Comparison of ENCODE assay signal across 22 cellular contexts in genomic region chr1:6249732-6250689, GRCh38. TPM values are rescaled to one million over a fixed set of nuclear protein-coding genes. Genes with fewer than 3 reads are reported as not detected.
DNase-seq lines count a peak whose midpoint lies in the region; ATAC-seq and TF ChIP-seq lines count a peak whose summit lies in the region.
"Had no signal": no experiment of that assay in that cellular context is flagged by ENCODE, and none has a peak within 500 bp of the region (broad histone marks: within the 10 kb centered on the region; RNA-seq: fewer than 3 reads in every experiment).

No MANE protein-coding gene starts in this region.

- no peak overlapping the region for H2BK20ac ChIP-seq in H9 (ENCODE audit: low read depth, low read length, poor library complexity, severe bottlenecking)

- no peaks in the 10 kb centered on the region for H3K9me2 ChIP-seq in PC-3 (replicated peaks; ENCODE audit: low read length)

- no peak overlapping the region for H2BK15ac ChIP-seq in H9 (ENCODE audit: low read depth, low read length)

- intact Hi-C loops in PC-3 (cut with micrococcal nuclease): loop anchor here (5.0 kb wide), 1 partner anchor 43 kb away; the partner anchor contains the start of gene RNF207

- H3K27ac Mint-ChIP-seq in H9: no peak overlapping the region
- no peak overlapping the region for H3K27ac Mint-ChIP-seq in endodermal cell
- no peak overlapping the region for H3K27ac Mint-ChIP-seq in nephron
- H3K27ac Mint-ChIP-seq: activated CD4-positive, alpha-beta memory T cell treated with anti-CD3 and anti-CD28 coated beads for 36 hours; activated T-helper 1 cell treated with anti-CD3 and anti-CD28 coated beads, Interleukin-12 subunit alpha, Interleukin-12 subunit beta, Interleukin-2, Interleukin-4 antibody, amounts not matched to agents 30 ng/mL and 10 ng/mL and 1 ng/mL, durations not matched to agents 14 hours and 24 hours and 36 hours; CD14-positive monocyte had no signal

- H3K27me3 ChIP-seq in H9 (ENCODE audit: insufficient read depth, low read length) (peaks cover 18% of the 10 kb centered on the region; the same call in 1 of the 2 replicates), endodermal cell (ENCODE audit: control insufficient read depth, insufficient read depth, low read length, poor library complexity, severe bottlenecking) (peaks cover 72% of the 10 kb centered on the region), PC-3 (ENCODE audit: low read length) (no peaks in the 10 kb centered on the region)

- no peaks in the 10 kb centered on the region for H4K20me1 ChIP-seq in H9 (ENCODE audit: control insufficient read depth, insufficient read depth, insufficient read length)
- no peaks in the 10 kb centered on the region for H4K20me1 ChIP-seq in PC-3 (ENCODE audit: low read length)

- H3K4ac ChIP-seq in H9 (ENCODE audit: low read depth, low read length): no peak overlapping the region

- H3K9me3 ChIP-seq in H9 (ENCODE audit: control insufficient read depth, low read depth, low read length) (no peaks in the 10 kb centered on the region), endodermal cell (ENCODE audit: control insufficient read depth, low read length) (no peaks in the 10 kb centered on the region), PC-3 (ENCODE audit: low read length) (no peaks in the 10 kb centered on the region)
- H3K9me3 ChIP-seq: gastrocnemius medialis had no signal

- H2BK5ac ChIP-seq in H9 (ENCODE audit: insufficient read length, low read length): no peak overlapping the region

- H3K23ac ChIP-seq in H9 (ENCODE audit: insufficient read length, low read depth, low read length): no peak overlapping the region

- H3K36me3 ChIP-seq in endodermal cell (ENCODE audit: control insufficient read depth, insufficient read depth, low read length) (no peaks in the 10 kb centered on the region), PC-3 (ENCODE audit: low read depth, low read length) (peaks cover 6% of the 10 kb centered on the region; the same call in 1 of the 2 replicates)
- H3K36me3 ChIP-seq: gastrocnemius medialis had no signal

- H3T11ph ChIP-seq in H9 (ENCODE audit: low read length): no peak overlapping the region

- H3K14ac ChIP-seq in H9 (ENCODE audit: insufficient read depth, low read length): 0 out of 2 replicates have a peak overlapping the region, but pooled peaks have one; percentile 10

- H3K36me3 Mint-ChIP-seq in H9 (ENCODE audit: insufficient read depth in 1 of 3, low read depth in 3 of 3) (peaks cover 0 to 3% (median 2%) of the 10 kb centered on the region in 3 experiments; a peak in 3 of 7 replicates), endodermal cell (ENCODE audit: low read depth) (no peaks in the 10 kb centered on the region), nephron (ENCODE audit: low read depth) (peaks cover 6% of the 10 kb centered on the region)

- H3K79me1 ChIP-seq in H9 (ENCODE audit: insufficient read depth, low read depth, low read length, poor library complexity, severe bottlenecking): no peaks in the 10 kb centered on the region

- H3K4me2 ChIP-seq in H9 (ENCODE audit: insufficient read depth, insufficient read length, low read length) (no peak overlapping the region), PC-3 (ENCODE audit: low read length) (no peak overlapping the region)

- DNase-seq in COLO668 (lab: John Stamatoyannopoulos, UW; ENCODE audit: unreplicated experiment) (peak; percentile 81), H9 (no peak), endodermal cell (peak; percentile 63), NCI-H524 treated with DMSO at 0.1 percent for 48 hours (lab: John Stamatoyannopoulos, UW) (no peak), PC-3 (no peak)
- DNase-seq in activated T-cell treated with anti-CD3 and anti-CD28 coated beads, Interleukin-2, amount 50 U/mL, for 1 hour: no peak
- DNase-seq: activated CD4-positive, alpha-beta memory T cell treated with anti-CD3 and anti-CD28 coated beads for 36 hours; amniotic stem cell; cerebellar nuclear complex; gastrocnemius medialis; Kasumi-1; kidney glomerular epithelial cell; NCI-H187 treated with DMSO at 0.1 percent for 48 hours; SIG-M5; T-helper 9 cell had no signal

- no peak overlapping the region for H4K91ac ChIP-seq in H9 (ENCODE audit: insufficient read length, low read depth, low read length)

- H3K56ac ChIP-seq in H9 (ENCODE audit: insufficient read length, low read depth, low read length): no peak overlapping the region

- H2BK12ac ChIP-seq in H9 (ENCODE audit: insufficient read length, low read depth, low read length): no peak overlapping the region

- no TSS peak for BruUV-seq in PC-3 (replicated peaks; lab: Mats Ljungman, UMichigan)

- H4K8ac ChIP-seq in H9 (replicated peaks; ENCODE audit: insufficient read length, low read depth, low read length): no peak overlapping the region

- no peak overlapping the region for H2AFZ ChIP-seq in H9 (ENCODE audit: low read length)
- H2AFZ ChIP-seq in PC-3 (ENCODE audit: low read length): no peak overlapping the region

- POLR2A ChIA-PET in PC-3 (lab: Charles Lee; ENCODE audit: unreplicated experiment): no interaction called here

- H3K27ac ChIP-seq in H9 (ENCODE audit: insufficient read length, low read depth, low read length) (no peak overlapping the region), endodermal cell (ENCODE audit: low read depth, low read length) (no peak overlapping the region), PC-3 (ENCODE audit: low read length) (no peak overlapping the region)
- H3K27ac ChIP-seq: gastrocnemius medialis had no signal

- no peak for ATAC-seq in HG02588 (IDR thresholded peaks at IDR 0.05; ENCODE audit: unreplicated experiment)
- no peak for ATAC-seq in PC-3
- ATAC-seq: gastrocnemius medialis had no signal

- H3K4me3 Mint-ChIP-seq in H9 (peak overlapping the region; percentile 49 to 73), endodermal cell (peak overlapping the region; percentile 16), nephron (peak overlapping the region in 2 of 3 experiments; percentile 21 to 34)
- H3K4me3 Mint-ChIP-seq: activated CD4-positive, alpha-beta memory T cell treated with anti-CD3 and anti-CD28 coated beads for 36 hours; activated T-helper 1 cell treated with anti-CD3 and anti-CD28 coated beads, Interleukin-12 subunit alpha, Interleukin-12 subunit beta, Interleukin-2, Interleukin-4 antibody, amounts not matched to agents 30 ng/mL and 10 ng/mL and 1 ng/mL, durations not matched to agents 14 hours and 24 hours and 36 hours had no signal

- peaks cover 58% of the 10 kb centered on the region for H3K27me3 Mint-ChIP-seq in H9 (ENCODE audit: low read depth)
- H3K27me3 Mint-ChIP-seq in endodermal cell (ENCODE audit: insufficient read depth): peaks cover 72% of the 10 kb centered on the region
- peaks cover 71% of the 10 kb centered on the region for H3K27me3 Mint-ChIP-seq in nephron (ENCODE audit: low read depth)

- H3K4me3 ChIP-seq in endodermal cell (ENCODE audit: low read length) (no peak overlapping the region), PC-3 (ENCODE audit: low read length) (no peak overlapping the region)
- H3K4me3 ChIP-seq: gastrocnemius medialis, GM12878 had no signal

- H3K23me2 ChIP-seq in H9 (ENCODE audit: insufficient read length, low read depth, low read length, poor library complexity, severe bottlenecking): peaks cover 6% of the 10 kb centered on the region

- H3K9me3 Mint-ChIP-seq in H9 (no peaks in the 10 kb centered on the region), endodermal cell (no peaks in the 10 kb centered on the region), nephron (no peaks in the 10 kb centered on the region)
- H3K9me3 Mint-ChIP-seq: activated CD4-positive, alpha-beta memory T cell treated with anti-CD3 and anti-CD28 coated beads for 36 hours; activated T-helper 1 cell treated with anti-CD3 and anti-CD28 coated beads, Interleukin-12 subunit alpha, Interleukin-12 subunit beta, Interleukin-2, Interleukin-4 antibody, amounts not matched to agents 30 ng/mL and 10 ng/mL and 1 ng/mL, durations not matched to agents 14 hours and 24 hours and 36 hours had no signal

- no peak overlapping the region for H3K18ac ChIP-seq in H9 (ENCODE audit: insufficient read length, low read depth, low read length)

- no peaks in the 10 kb centered on the region for H3K4me1 ChIP-seq in H9 (ENCODE audit: insufficient read depth, low read length)
- H3K4me1 ChIP-seq in endodermal cell (ENCODE audit: control insufficient read depth, insufficient read depth, low read length): no peaks in the 10 kb centered on the region
- H3K4me1 ChIP-seq in PC-3 (ENCODE audit: insufficient read depth, low read length): peaks cover 21% of the 10 kb centered on the region
- H3K4me1 ChIP-seq: gastrocnemius medialis had no signal

- H3K79me2 ChIP-seq in H9 (ENCODE audit: insufficient read depth, low read length) (no peaks in the 10 kb centered on the region), PC-3 (ENCODE audit: low read length) (no peaks in the 10 kb centered on the region)

- no peaks in the 10 kb centered on the region for H3F3A ChIP-seq in PC-3 (ENCODE audit: low read length, unreplicated experiment)

- CTCF ChIA-PET in PC-3 (lab: Charles Lee): interaction anchor here (0.5 kb wide), 1 partner anchor 50 kb away, joined by 5 read pairs; no protein-coding TSS in a partner anchor

- H3K4me1 Mint-ChIP-seq in H9: peaks cover 15 to 16% of the 10 kb centered on the region in 2 experiments
- peaks cover 4% of the 10 kb centered on the region for H3K4me1 Mint-ChIP-seq in endodermal cell
- H3K4me1 Mint-ChIP-seq in nephron: peaks cover 11% of the 10 kb centered on the region

- no peak for TF ChIP-seq CTCF in H9 (conservative IDR thresholded peaks at IDR 0.05)
- no peak for TF ChIP-seq CTCF in endodermal cell (conservative IDR thresholded peaks at IDR 0.05)
- TF ChIP-seq CTCF in nephron (IDR thresholded peaks at IDR 0.05; ENCODE audit: unreplicated experiment in 3 of 3): no peak
- no peak for TF ChIP-seq CTCF in PC-3 (conservative IDR thresholded peaks at IDR 0.05; ENCODE audit: low read depth, low read length)

- H2AK5ac ChIP-seq in H9 (ENCODE audit: insufficient read length, low read length): no peak overlapping the region

- H3K9ac ChIP-seq in H9 (ENCODE audit: extremely low read depth, insufficient read length, low read length): no peak overlapping the region
- H3K9ac ChIP-seq in endodermal cell (ENCODE audit: extremely low read depth, low read length, poor library complexity, severe bottlenecking): no peak overlapping the region
- no peak overlapping the region for H3K9ac ChIP-seq in PC-3 (ENCODE audit: low read length)

- H4K5ac ChIP-seq in H9 (ENCODE audit: insufficient read length, low read depth, low read length): no peak overlapping the region

- whole genome bisulfite sequencing in H9 (ENCODE audit: extremely low coverage, insufficient read length, low lambda C conversion rate): no CpG with 5 or more reads among the region's 72 CpGs
- 28 to 29% methylated on average over 15 to 72 of the region's 72 CpGs for WGBS in endodermal cell (ENCODE audit: insufficient coverage in 1 of 2, insufficient read length in 1 of 2), 2 experiments

- no peak overlapping the region for H2BK120ac ChIP-seq in H9 (ENCODE audit: low read depth, low read length, poor library complexity, severe bottlenecking)

RNA-seq across cellular contexts. Expression of gene HES3, which starts 6.0 kb away (rescaled TPM):
- total RNA-seq in H9 (2021) (89.9 and 93.4 TPM in 2 replicates), endodermal cell (1 to 10 TPM in 1 of 2 donors, not detected in 1; 2.7 TPM), PC-3 (2014; rRNA removed) (not detected in 2 replicates)
- polyA plus RNA-seq in endodermal cell (2013, experiment 1 of 2): 6.6 TPM
- 2.8 TPM for polyA plus RNA-seq in endodermal cell (2013, experiment 2 of 2)
- total RNA-seq: activated CD4-positive, alpha-beta memory T cell treated with anti-CD3 and anti-CD28 coated beads for 36 hours; activated T-helper 1 cell treated with anti-CD3 and anti-CD28 coated beads, Interleukin-12 subunit alpha, Interleukin-12 subunit beta, Interleukin-2, Interleukin-4 antibody, amounts not matched to agents 30 ng/mL and 10 ng/mL and 1 ng/mL, durations not matched to agents 14 hours and 24 hours and 36 hours; gastrocnemius medialis; GM12878; pulmonary artery endothelial cell; subcutaneous adipose tissue had no signal
- polyA plus RNA-seq: CD14-positive monocyte, GM12878 had no signal

RNA-seq across cellular contexts. Expression of gene GPR153, which starts 10.9 kb away (rescaled TPM):
- 8.9 and 9.6 TPM in 2 replicates for total RNA-seq in H9 (2021)
- total RNA-seq in endodermal cell: 1 to 10 TPM; 2.4 to 2.8 TPM
- polyA plus RNA-seq in endodermal cell (2013, experiment 1 of 2): 25.3 TPM
- polyA plus RNA-seq in endodermal cell (2013, experiment 2 of 2): 23.1 TPM
- total RNA-seq in PC-3 (2014; rRNA removed): 98.7 and 113 TPM in 2 replicates

RNA-seq across cellular contexts. Expression of gene ICMT, which starts 14.2 kb away (rescaled TPM):
- total RNA-seq in H9 (2021): 107 and 114 TPM in 2 replicates
- total RNA-seq in endodermal cell: 10 to 100 TPM; 75.9 to 80.3 TPM
- 54.4 TPM for polyA plus RNA-seq in endodermal cell (2013, experiment 1 of 2)
- polyA plus RNA-seq in endodermal cell (2013, experiment 2 of 2): 52.1 TPM
- 210 and 215 TPM in 2 replicates for total RNA-seq in PC-3 (2014; rRNA removed)

RNA-seq across cellular contexts. Expression of gene RNF207, which starts 44.1 kb away (rescaled TPM):
- total RNA-seq in H9 (2021) (4.9 and 7.1 TPM in 2 replicates), endodermal cell (1 to 10 TPM; 4.8 to 7.7 TPM), PC-3 (2014; rRNA removed) (95.4 and 128 TPM in 2 replicates)
- polyA plus RNA-seq in endodermal cell (2013, experiment 1 of 2): 1.7 TPM
- polyA plus RNA-seq in endodermal cell (2013, experiment 2 of 2): 1.2 TPM

RNA-seq across cellular contexts. Expression of gene RPL22, which starts 50.6 kb away (rescaled TPM):
- total RNA-seq in H9 (2021) (547 and 582 TPM in 2 replicates), endodermal cell (100 to 1,000 TPM; 409 to 481 TPM), PC-3 (2014; rRNA removed) (283 and 297 TPM in 2 replicates)
- polyA plus RNA-seq in endodermal cell (2013, experiment 1 of 2): 367 TPM
- polyA plus RNA-seq in endodermal cell (2013, experiment 2 of 2): 324 TPM

Comparison
In these comparisons a context has a peak if more than half of its experiments do, and no peak if none do; other contexts are left out.
1. DNase-seq: peak in COLO668 (single experiment) and endodermal cell (single experiment); none in H9 (single experiment), activated T-cell treated with anti-CD3 and anti-CD28 coated beads, Interleukin-2, amount 50 U/mL, for 1 hour (single experiment), NCI-H524 treated with DMSO at 0.1 percent for 48 hours (single experiment) and PC-3 (single experiment).
2. RNA of gene HES3, which starts 6.0 kb away (total RNA-seq): 89.9 to 93.4 TPM in H9; 2.7 TPM in endodermal cell and not detected in PC-3; every median in the first group is over 10 times any median in the second.
3. Peak in every context shown above with its lines, with median percentiles within 50 percentile points of each other: H3K4me3 Mint-ChIP-seq.